In genomic region chr16:69448470-69449193, GRCh38 we compare ENCODE assay signal across 8 cellular contexts. TPM values are rescaled to one million over a fixed set of nuclear protein-coding genes. Genes with fewer than 3 reads are reported as not detected.
DNase-seq lines count a peak whose midpoint lies in the region; ATAC-seq and TF ChIP-seq lines count a peak whose summit lies in the region.

No MANE protein-coding gene starts in this region.

- peaks cover 71% of the 10 kb centered on the region for H3K36me3 Mint-ChIP-seq in activated T-helper 17 cell treated with anti-CD3 and anti-CD28 coated beads, Interleukin-2, amount 50 U/mL, for 72 hours (ENCODE audit: low read depth)

- no peaks in the 10 kb centered on the region for H3K9me3 Mint-ChIP-seq in activated T-helper 17 cell treated with anti-CD3 and anti-CD28 coated beads, Interleukin-2, amount 50 U/mL, for 72 hours

- peak overlapping the region; percentile 63 for H3K27ac ChIP-seq in lower lobe of right lung

- H3K27me3 Mint-ChIP-seq in activated T-helper 17 cell treated with anti-CD3 and anti-CD28 coated beads, Interleukin-2, amount 50 U/mL, for 72 hours = no peaks in the 10 kb centered on the region

- H3K4me1 ChIP-seq in lower lobe of right lung = peaks cover 49% of the 10 kb centered on the region

- H3K36me3 ChIP-seq in lower lobe of right lung = peaks cover 10% of the 10 kb centered on the region

- DNase-seq in AG09309 (ENCODE audit: low read depth) = peak; percentile 45
- DNase-seq in M059J (ENCODE audit: low read depth) = peak; percentile 21
- peak; percentile 55 to 73 for DNase-seq in T47D (ENCODE audit: low read depth in 1 of 2, low spot score in 1 of 2)
- no peak for DNase-seq in lower lobe of right lung
- no peak for DNase-seq in UCSD-AML1 (lab: John Stamatoyannopoulos, UW; ENCODE audit: unreplicated experiment)
- DNase-seq in SKM-1 (lab: John Stamatoyannopoulos, UW; ENCODE audit: unreplicated experiment) = no peak

- intact Hi-C loops in lower lobe of right lung (cut with DNase I) = no loop called here

- no peaks in the 10 kb centered on the region for H3K27me3 ChIP-seq in lower lobe of right lung (ENCODE audit: low read depth)

- H3K27ac Mint-ChIP-seq in activated T-helper 17 cell treated with anti-CD3 and anti-CD28 coated beads, Interleukin-2, amount 50 U/mL, for 72 hours = no peak overlapping the region

- TF ChIP-seq CTCF in AG09309 (IDR thresholded peaks at IDR 0.05; ENCODE audit: control insufficient read depth, insufficient read depth, low read depth, low read length, missing control alignments) = no peak
- no peak for TF ChIP-seq CTCF in lower lobe of right lung (IDR thresholded peaks at IDR 0.05)

- H3K4me3 Mint-ChIP-seq in activated T-helper 17 cell treated with anti-CD3 and anti-CD28 coated beads, Interleukin-2, amount 50 U/mL, for 72 hours = no peak overlapping the region

- in situ Hi-C loops in T47D (cut with HindIII; ENCODE audit: low pct_unique_long_range_greater_than_20kb, low sequenced_read_pairs) = no loop called here

- peaks cover 15% of the 10 kb centered on the region for H3K4me1 Mint-ChIP-seq in activated T-helper 17 cell treated with anti-CD3 and anti-CD28 coated beads, Interleukin-2, amount 50 U/mL, for 72 hours

- no peaks in the 10 kb centered on the region for H3K9me3 ChIP-seq in lower lobe of right lung

- no peak overlapping the region for H3K4me3 ChIP-seq in AG09309 (ENCODE audit: control insufficient read depth, low read depth, low read length)
- H3K4me3 ChIP-seq in lower lobe of right lung = no peak overlapping the region

- ATAC-seq in lower lobe of right lung (peak; percentile 88 to 90), HG03565 (IDR thresholded peaks at IDR 0.05; ENCODE audit: unreplicated experiment) (no peak)
- no peak for ATAC-seq in activated T-helper 17 cell treated with anti-CD3 and anti-CD28 coated beads, Interleukin-2, amount 50 U/mL, for 72 hours (replicated peaks)

RNA-seq across cellular contexts. Expression of gene CYB5B, which starts 24.2 kb away (rescaled TPM):
- 132 and 206 TPM in 2 replicates for total RNA-seq in M059J (2014; rRNA removed; shearing (Covaris generic))
- 78.2 TPM for total RNA-seq in lower lobe of right lung
- 100 to 1,000 TPM in 1 of 2 donors, 10 to 100 TPM in 1; 93.9 to 152 TPM for total RNA-seq in activated T-helper 17 cell treated with anti-CD3 and anti-CD28 coated beads, Interleukin-2, amount 50 U/mL, for 72 hours

Comparison
In these comparisons a context has a peak if more than half of its experiments do, and no peak if none do; other contexts are left out.
1. DNase-seq: peak in AG09309 (single experiment), M059J (single experiment) and T47D (2 of 2); none in lower lobe of right lung (single experiment), UCSD-AML1 (single experiment) and SKM-1 (single experiment).
2. ATAC-seq: peak in lower lobe of right lung (2 of 2); none in activated T-helper 17 cell treated with anti-CD3 and anti-CD28 coated beads, Interleukin-2, amount 50 U/mL, for 72 hours (single experiment) and HG03565 (single experiment).